9 cellular contexts compared by ENCODE assay signal in the genomic region with DNA sequence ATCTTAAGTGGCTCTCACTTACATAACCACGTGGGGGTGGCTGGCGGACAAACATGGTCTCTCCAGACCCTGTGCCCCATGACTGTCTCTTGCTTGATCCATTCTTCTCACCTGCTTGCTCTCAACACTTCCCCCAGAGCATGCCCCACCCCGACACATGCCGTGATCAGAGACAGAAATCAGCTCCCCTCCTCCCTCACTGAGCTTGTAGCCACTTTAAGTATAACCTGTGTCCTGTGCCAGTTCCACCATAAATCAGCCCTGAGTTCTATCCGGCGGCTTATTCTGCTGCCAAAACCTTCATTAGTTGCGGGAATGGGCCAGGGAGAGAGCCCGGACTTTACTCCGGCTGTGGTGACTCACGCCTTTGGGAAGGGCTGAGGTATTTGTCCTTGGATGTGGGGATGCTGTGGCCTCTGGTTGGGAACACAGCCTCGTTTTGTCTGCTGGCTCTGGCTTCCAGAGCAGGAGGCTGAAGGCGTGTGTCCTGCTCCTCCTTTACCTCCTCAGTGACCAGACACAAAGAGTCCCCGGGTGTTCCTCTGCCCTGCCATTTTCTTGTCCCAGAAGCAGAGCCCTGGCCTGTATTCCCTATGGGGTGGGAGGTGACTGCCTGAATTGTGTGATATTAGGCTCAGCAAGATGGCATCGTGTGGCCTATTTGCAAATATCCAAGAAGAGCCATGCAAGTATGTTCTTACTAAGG. TPM values are rescaled to one million over a fixed set of nuclear protein-coding genes. Genes with fewer than 3 reads are reported as not detected.
DNase-seq lines count a peak whose midpoint lies in the region; ATAC-seq, FAIRE-seq and TF ChIP-seq lines count a peak whose summit lies in the region.
"Had no signal": no experiment of that assay in that cellular context is flagged by ENCODE, and none has a peak within 500 bp of the region (broad histone marks: within the 10 kb centered on the region; RNA-seq: fewer than 3 reads in every experiment).

No MANE protein-coding gene starts in this region.

- H3K9me3 ChIP-seq in keratinocyte (ENCODE audit: control insufficient read depth, low read depth, low read length) (no peaks in the 10 kb centered on the region), suprapubic skin (no peaks in the 10 kb centered on the region)
- no peaks in the 10 kb centered on the region for H3K9me3 ChIP-seq in CD8-positive, alpha-beta T cell (ENCODE audit: low read length)

- no peaks in the 10 kb centered on the region for H3K36me3 Mint-ChIP-seq in CD8-positive, alpha-beta T cell

- TF ChIP-seq EP300 in suprapubic skin (IDR thresholded peaks at IDR 0.05): no peak

- intact Hi-C loops in CD8-positive, alpha-beta T cell (cut with DNase I, micrococcal nuclease): no loop called here

- H3K4me1 ChIP-seq in keratinocyte (ENCODE audit: control insufficient read depth, extremely low read depth, insufficient read depth, low read length): peaks cover 21% of the 10 kb centered on the region
- peaks cover 22% of the 10 kb centered on the region for H3K4me1 ChIP-seq in suprapubic skin
- no peaks in the 10 kb centered on the region for H3K4me1 ChIP-seq in CD8-positive, alpha-beta T cell (ENCODE audit: insufficient read depth, low read length)

- H3K9me1 ChIP-seq in keratinocyte (ENCODE audit: control insufficient read depth, extremely low read depth, insufficient read depth, low read length): no peaks in the 10 kb centered on the region

- POLR2A ChIA-PET in CD8-positive, alpha-beta T cell (lab: Charles Lee): no interaction called here

- no peak overlapping the region for H2AFZ ChIP-seq in keratinocyte (ENCODE audit: control insufficient read depth, low read length)

- peak overlapping the region; percentile 35 for H3K4me2 ChIP-seq in keratinocyte (ENCODE audit: control insufficient read depth, extremely low read depth, insufficient read depth, low read depth, low read length)

- FAIRE-seq in keratinocyte (lab: Jason Lieb, UNC): peak; percentile 44

- no peaks in the 10 kb centered on the region for H3K9me3 Mint-ChIP-seq in CD8-positive, alpha-beta T cell

- no peaks in the 10 kb centered on the region for H4K20me1 ChIP-seq in keratinocyte (ENCODE audit: control insufficient read depth, extremely low read depth, insufficient read depth, low read length)

- no peak for TF ChIP-seq POLR2A in suprapubic skin (IDR thresholded peaks at IDR 0.05)

- H3K27me3 Mint-ChIP-seq in CD8-positive, alpha-beta T cell (ENCODE audit: low read depth): peaks cover 4% of the 10 kb centered on the region

- TF ChIP-seq CTCF in astrocyte of the spinal cord (IDR thresholded peaks at IDR 0.05; ENCODE audit: low read depth, low read length): no peak
- no peak for TF ChIP-seq CTCF in keratinocyte (optimal IDR thresholded peaks at IDR 0.05 in 1 of 3, IDR thresholded peaks at IDR 0.05 in 1 of 3, conservative IDR thresholded peaks at IDR 0.05 in 1 of 3; ENCODE audit: extremely low read depth in 1 of 3, insufficient read depth in 2 of 3, low read length in 3 of 3)
- no peak for TF ChIP-seq CTCF in suprapubic skin (IDR thresholded peaks at IDR 0.05)
- TF ChIP-seq CTCF in CD8-positive, alpha-beta T cell (IDR thresholded peaks at IDR 0.05): no peak

- H3K4me3 ChIP-seq in H7 (ENCODE audit: insufficient read depth, low read depth, low read length) (no peak overlapping the region), astrocyte of the spinal cord (ENCODE audit: low read depth, low read length) (no peak overlapping the region), keratinocyte (ENCODE audit: control insufficient read depth in 2 of 3, extremely low read depth in 1 of 3, insufficient read depth in 2 of 3, low read depth in 1 of 3, low read length in 3 of 3) (no peak overlapping the region), suprapubic skin (no peak overlapping the region)
- no peak overlapping the region for H3K4me3 ChIP-seq in CD8-positive, alpha-beta T cell (ENCODE audit: low read depth, low read length)

- H3K27me3 ChIP-seq in H7 (ENCODE audit: control insufficient read depth, insufficient read depth, low read length) (no peaks in the 10 kb centered on the region), keratinocyte (ENCODE audit: control insufficient read depth, extremely low read depth, insufficient read depth, low read length) (no peaks in the 10 kb centered on the region), suprapubic skin (no peaks in the 10 kb centered on the region)
- no peaks in the 10 kb centered on the region for H3K27me3 ChIP-seq in CD8-positive, alpha-beta T cell (ENCODE audit: insufficient read depth, low read length)

- ATAC-seq in HG02852 (IDR thresholded peaks at IDR 0.05; ENCODE audit: unreplicated experiment): no peak
- no peak for ATAC-seq in CD8-positive, alpha-beta T cell

- dilution Hi-C loops in keratinocyte (cut with MboI; ENCODE audit: extremely low pct_ligation_motif_present, low sequenced_read_pairs): no loop called here

- H3K27ac ChIP-seq in keratinocyte (ENCODE audit: control insufficient read depth, insufficient read depth, low read length) (no peak overlapping the region), suprapubic skin (peak overlapping the region; percentile 77)
- H3K27ac ChIP-seq in CD8-positive, alpha-beta T cell (ENCODE audit: low read depth, low read length): no peak overlapping the region

- no peaks in the 10 kb centered on the region for H3K79me2 ChIP-seq in keratinocyte (ENCODE audit: control insufficient read depth, insufficient read depth, low read length)

- WGBS in suprapubic skin: 48% methylated on average over 14 of the region's 14 CpGs

- H3K4me1 Mint-ChIP-seq in CD8-positive, alpha-beta T cell (ENCODE audit: low read depth): no peaks in the 10 kb centered on the region

- DNase-seq in H7 (peak; percentile 35), astrocyte of the spinal cord (ENCODE audit: low read depth, low spot score) (peak; percentile 86), keratinocyte (ENCODE audit: low read depth, low spot score) (no peak), suprapubic skin (ENCODE audit: low spot score in 2 of 2) (no peak), NCI-H2196 treated with DMSO at 0.1 percent for 48 hours (lab: John Stamatoyannopoulos, UW; ENCODE audit: unreplicated experiment) (no peak), NCI-H774 (lab: John Stamatoyannopoulos, UW) (no peak)
- DNase-seq in CD8-positive, alpha-beta T cell: no peak
- DNase-seq: activated CD4-positive, alpha-beta T cell treated with anti-CD3 and anti-CD28 coated beads for 48 hours had no signal

- no peak overlapping the region for H3K9ac ChIP-seq in keratinocyte (ENCODE audit: control insufficient read depth, extremely low read depth, insufficient read depth, low read length)

- CTCF ChIA-PET in CD8-positive, alpha-beta T cell (lab: Charles Lee): interaction anchor here (1.2 kb wide), 1 partner anchor 10 kb away, joined by 3 read pairs; no protein-coding TSS in a partner anchor

- H3K4me3 Mint-ChIP-seq in CD8-positive, alpha-beta T cell: no peak overlapping the region

- no peak overlapping the region for H3K27ac Mint-ChIP-seq in CD8-positive, alpha-beta T cell

- H3K36me3 ChIP-seq in H7 (replicated peaks; ENCODE audit: control insufficient read depth, insufficient read depth, low read length) (no peaks in the 10 kb centered on the region), keratinocyte (ENCODE audit: control insufficient read depth in 2 of 2, extremely low read depth in 1 of 2, insufficient read depth in 2 of 2, low read length in 2 of 2) (peaks cover 4 to 21% of the 10 kb centered on the region in 2 experiments), suprapubic skin (no peaks in the 10 kb centered on the region)
- no peaks in the 10 kb centered on the region for H3K36me3 ChIP-seq in CD8-positive, alpha-beta T cell (ENCODE audit: insufficient read depth, low read length)

- in situ Hi-C loops in astrocyte of the spinal cord (cut with HindIII; ENCODE audit: low sequenced_read_pairs): no loop called here

RNA-seq across cellular contexts. Expression of a gene that starts 21.1 kb away (rescaled TPM):
- total RNA-seq in H7 (2014; rRNA removed; shearing (Covaris generic)): 42.0 and 46.0 TPM in 2 replicates
- polyA plus RNA-seq in keratinocyte: 19.3 to 39.8 TPM (median 32.7 TPM) in 3 replicates
- polyA plus RNA-seq in keratinocyte (2011; ENCODE audit: low read depth): 5.4 TPM
- polyA plus RNA-seq in keratinocyte (2011; cell fraction: cytosol; rRNA removed): 22.2 and 33.6 TPM in 2 replicates
- 31.0 and 36.9 TPM in 2 replicates for polyA plus RNA-seq in keratinocyte (2011; cell fraction: nucleus; rRNA removed)
- 13.4 and 22.8 TPM in 2 replicates for polyA plus RNA-seq in keratinocyte (2012; ENCODE audit: low replicate concordance)
- 16.5 to 30.1 TPM (median 20.5 TPM) in 3 replicates for polyA minus RNA-seq in keratinocyte
- 21.7 TPM for polyA minus RNA-seq in keratinocyte (2011; cell fraction: cytosol; rRNA and poly(A)+ RNA removed)
- polyA minus RNA-seq in keratinocyte (2011; cell fraction: nucleus; rRNA and poly(A)+ RNA removed): 11.2 and 20.5 TPM in 2 replicates
- total RNA-seq in suprapubic skin: 10 to 100 TPM; 21.4 to 33.8 (median 26.6) TPM
- total RNA-seq in CD8-positive, alpha-beta T cell: 10 to 100 TPM; 23.1 to 24.7 TPM

RNA-seq across cellular contexts. Expression of a gene that starts 32.8 kb away (rescaled TPM):
- 45.4 and 76.9 TPM in 2 replicates for total RNA-seq in H7 (2014; rRNA removed; shearing (Covaris generic))
- 47.8 to 92.4 TPM (median 53.3 TPM) in 3 replicates for polyA plus RNA-seq in keratinocyte
- 521 TPM for polyA plus RNA-seq in keratinocyte (2011; ENCODE audit: low read depth)
- 21.0 and 29.9 TPM in 2 replicates for polyA plus RNA-seq in keratinocyte (2011; cell fraction: cytosol; rRNA removed)
- 153 and 263 TPM in 2 replicates for polyA plus RNA-seq in keratinocyte (2011; cell fraction: nucleus; rRNA removed)
- polyA plus RNA-seq in keratinocyte (2012; ENCODE audit: low replicate concordance): 64.5 and 89.1 TPM in 2 replicates
- polyA minus RNA-seq in keratinocyte: 4.0 to 18.2 TPM (median 4.3 TPM) in 3 replicates
- 12.9 TPM for polyA minus RNA-seq in keratinocyte (2011; cell fraction: cytosol; rRNA and poly(A)+ RNA removed)
- polyA minus RNA-seq in keratinocyte (2011; cell fraction: nucleus; rRNA and poly(A)+ RNA removed): 48.9 and 58.2 TPM in 2 replicates
- total RNA-seq in suprapubic skin: 100 to 1,000 TPM in 1 of 4 donors, 10 to 100 TPM in 3; 31.5 to 267 (median 42.6) TPM
- 10 to 100 TPM; 90.0 to 96.1 TPM for total RNA-seq in CD8-positive, alpha-beta T cell

RNA-seq across cellular contexts. Expression of a gene that starts 52.0 kb away (rescaled TPM):
- total RNA-seq in H7 (2014; rRNA removed; shearing (Covaris generic)): 0.33 and 0.48 TPM in 2 replicates
- 39.6 to 61.6 TPM (median 41.7 TPM) in 3 replicates for polyA plus RNA-seq in keratinocyte
- polyA plus RNA-seq in keratinocyte (2011; ENCODE audit: low read depth): 16.7 TPM
- 18.2 and 18.5 TPM in 2 replicates for polyA plus RNA-seq in keratinocyte (2011; cell fraction: cytosol; rRNA removed)
- polyA plus RNA-seq in keratinocyte (2011; cell fraction: nucleus; rRNA removed): 184 and 229 TPM in 2 replicates
- polyA plus RNA-seq in keratinocyte (2012; ENCODE audit: low replicate concordance): 28.9 and 55.8 TPM in 2 replicates
- polyA minus RNA-seq in keratinocyte: 52.7 to 126 TPM (median 73.7 TPM) in 3 replicates
- 38.4 TPM for polyA minus RNA-seq in keratinocyte (2011; cell fraction: cytosol; rRNA and poly(A)+ RNA removed)
- polyA minus RNA-seq in keratinocyte (2011; cell fraction: nucleus; rRNA and poly(A)+ RNA removed): 116 and 134 TPM in 2 replicates
- 100 to 1,000 TPM in 1 of 4 donors, 10 to 100 TPM in 3; 31.7 to 113 (median 36.2) TPM for total RNA-seq in suprapubic skin
- total RNA-seq in CD8-positive, alpha-beta T cell: not detected

Comparison
In these comparisons a context has a peak if more than half of its experiments do, and no peak if none do; other contexts are left out.
1. DNase-seq: peak in H7 (single experiment) and astrocyte of the spinal cord (single experiment); none in keratinocyte (single experiment), suprapubic skin (0 of 2), NCI-H2196 treated with DMSO at 0.1 percent for 48 hours (single experiment), NCI-H774 (single experiment) and CD8-positive, alpha-beta T cell (0 of 7).
2. RNA of a gene that starts 52.0 kb away (total RNA-seq): 31.7 to 113 TPM in suprapubic skin; 0.33 to 0.48 TPM in H7 and not detected in CD8-positive, alpha-beta T cell; every median in the first group is over 10 times any median in the second.